Comparison of ENCODE assay signal across 8 cellular contexts in genomic region chr6:33249732-33250625, GRCh38. TPM values are rescaled to one million over a fixed set of nuclear protein-coding genes. Genes with fewer than 3 reads are reported as not detected.
A peak's percentile ranks its signal among the peaks of the same experiment; 100 is the strongest.
DNase-seq lines count a peak whose midpoint lies in the region; ATAC-seq and TF ChIP-seq lines count a peak whose summit lies in the region.

No MANE protein-coding gene starts in this region.

- no peaks in the 10 kb centered on the region for H3K27me3 ChIP-seq in KMS-11 (ENCODE audit: insufficient read depth, low read depth)
- no peaks in the 10 kb centered on the region for H3K27me3 ChIP-seq in ascending aorta
- peaks cover 33% of the 10 kb centered on the region for H3K27me3 ChIP-seq in iPS-20b (ENCODE audit: insufficient read depth, low read length)

- no peak for ATAC-seq in GM21576 (IDR thresholded peaks at IDR 0.05; ENCODE audit: unreplicated experiment)

- TF ChIP-seq CTCF in KMS-11 (conservative IDR thresholded peaks at IDR 0.05; ENCODE audit: low read depth, low read length): no peak
- TF ChIP-seq CTCF in ascending aorta (IDR thresholded peaks at IDR 0.05): no peak

- H3K4me1 ChIP-seq in ES-I3 (ENCODE audit: insufficient read depth, low read length) (peaks cover 6% of the 10 kb centered on the region; the same call in 1 of the 2 replicates), KMS-11 (ENCODE audit: low read depth, poor library complexity, severe bottlenecking) (peaks cover 9% of the 10 kb centered on the region), ascending aorta (peaks cover 4 to 23% of the 10 kb centered on the region in 2 donors), iPS-20b (ENCODE audit: insufficient read depth, low read length) (peaks cover 7% of the 10 kb centered on the region; the same call in 1 of the 2 replicates)

- peak overlapping the region; percentile 74 for H3K9ac ChIP-seq in ES-I3 (ENCODE audit: low read depth, low read length)
- peak overlapping the region; percentile 73 for H3K9ac ChIP-seq in KMS-11
- peak overlapping the region; percentile 92 for H3K9ac ChIP-seq in iPS-20b (ENCODE audit: low read depth, low read length)

- no peaks in the 10 kb centered on the region for H3K79me2 ChIP-seq in KMS-11 (ENCODE audit: insufficient read depth, low read depth)

- peak overlapping the region; percentile 61 for H3K4me2 ChIP-seq in KMS-11

- H3K27ac ChIP-seq in KMS-11: peak overlapping the region; percentile 59
- H3K27ac ChIP-seq in ascending aorta: peak overlapping the region; percentile 93 to 94
- peak overlapping the region; percentile 61 for H3K27ac ChIP-seq in iPS-20b (ENCODE audit: low read length)

- H3K4me3 ChIP-seq in KMS-11 (IDR thresholded peaks at IDR 0.05; ENCODE audit: insufficient read depth, low read depth, low read length): no peak overlapping the region
- H3K4me3 ChIP-seq in ascending aorta: peak overlapping the region; percentile 69
- H3K4me3 ChIP-seq in iPS-20b (ENCODE audit: low read length): peak overlapping the region; percentile 93

- H3K36me3 ChIP-seq in ES-I3 (ENCODE audit: insufficient read depth, low read length) (no peaks in the 10 kb centered on the region), KMS-11 (ENCODE audit: insufficient read depth) (no peaks in the 10 kb centered on the region), ascending aorta (peaks cover 0 to 7% of the 10 kb centered on the region in 2 donors), iPS-20b (ENCODE audit: insufficient read depth, low read depth, low read length) (peaks cover 10% of the 10 kb centered on the region)

- intact Hi-C loops in ascending aorta (cut with DNase I): loop anchor here (1.0 to 5.0 kb wide), 7 partner anchors 21 to 408 kb away; partner anchors contain the start of genes PSMB8, RING1, RXRB and SLC39A7

- DNase-seq in ascending aorta (ENCODE audit: low spot score in 2 of 2): peak in 1 of 2 donors; percentile 62
- DNase-seq in stimulated activated CD8-positive, alpha-beta memory T cell treated with anti-CD3 and anti-CD28 coated beads, Interleukin-4, amount 100 ng/mL, for 48 hours: peak; percentile 38
- no peak for DNase-seq in NCI-H748 treated with DMSO at 0.1 percent for 48 hours (lab: John Stamatoyannopoulos, UW)
- no peak for DNase-seq in NCI-H69 (lab: John Stamatoyannopoulos, UW)

- no peaks in the 10 kb centered on the region for H4K20me1 ChIP-seq in KMS-11 (ENCODE audit: insufficient read depth)

- H3K9me3 ChIP-seq in ES-I3 (ENCODE audit: control insufficient read depth, insufficient read depth, low read length): no peaks in the 10 kb centered on the region
- no peaks in the 10 kb centered on the region for H3K9me3 ChIP-seq in ascending aorta
- H3K9me3 ChIP-seq in iPS-20b (ENCODE audit: insufficient read depth, low read depth, low read length): no peaks in the 10 kb centered on the region

- peak overlapping the region; percentile 44; the same call in 1 of the 2 replicates for H2AFZ ChIP-seq in KMS-11 (ENCODE audit: low read depth)

RNA-seq across cellular contexts. Expression of gene VPS52, which starts 21.7 kb away (rescaled TPM):
- 50.1 TPM for total RNA-seq in ascending aorta

RNA-seq across cellular contexts. Expression of gene RPS18, which starts 21.9 kb away (rescaled TPM):
- 1,863 TPM for total RNA-seq in ascending aorta

RNA-seq across cellular contexts. Expression of gene B3GALT4, which starts 26.9 kb away (rescaled TPM):
- 15.9 TPM for total RNA-seq in ascending aorta

RNA-seq across cellular contexts. Expression of gene WDR46, which starts 39.1 kb away (rescaled TPM):
- 70.6 TPM for total RNA-seq in ascending aorta

RNA-seq across cellular contexts. Expression of gene PFDN6, which starts 39.4 kb away (rescaled TPM):
- total RNA-seq in ascending aorta: 11.3 TPM
